9 cellular contexts compared by ENCODE assay signal in the genomic region with DNA sequence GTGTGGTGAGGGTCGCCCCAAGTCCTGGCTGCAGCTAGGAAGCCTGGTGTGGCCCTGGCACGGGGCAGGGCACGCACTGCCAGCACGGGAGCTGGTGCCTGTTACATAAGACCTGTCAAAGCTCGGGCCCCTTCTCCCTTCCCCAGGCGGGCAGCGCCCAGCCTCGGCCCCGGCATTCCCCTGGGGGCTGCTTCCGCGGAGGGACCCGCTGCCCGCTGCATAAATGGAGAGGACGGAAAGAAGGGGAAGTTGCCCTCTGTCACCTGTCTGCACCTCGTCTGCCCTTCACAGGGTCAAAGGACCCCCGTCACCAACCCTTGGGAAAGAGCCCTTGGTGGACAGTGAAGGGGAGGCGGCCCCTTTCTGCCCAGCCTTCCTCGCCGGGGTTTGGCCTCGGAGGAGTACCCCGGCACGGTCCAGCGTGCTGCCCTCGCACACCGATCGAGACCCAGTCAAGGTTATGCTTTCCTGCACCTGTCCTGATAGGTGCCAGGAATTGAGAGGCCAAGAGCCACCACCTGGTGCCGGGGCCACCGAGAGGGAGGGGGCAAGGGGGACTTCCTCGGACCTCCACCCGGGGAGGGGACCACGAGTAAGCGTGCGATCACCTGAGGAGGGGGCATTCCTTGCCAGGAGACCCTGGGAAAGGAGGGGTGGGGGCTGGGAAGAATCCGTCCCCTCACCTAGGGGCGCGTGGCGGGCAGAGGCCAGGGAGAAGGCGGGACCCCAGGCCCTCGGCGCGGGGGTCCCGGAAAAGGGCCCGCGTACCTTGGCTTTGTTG. TPM values are rescaled to one million over a fixed set of nuclear protein-coding genes. Genes with fewer than 3 reads are reported as not detected.
DNase-seq lines count a peak whose midpoint lies in the region; ATAC-seq and TF ChIP-seq lines count a peak whose summit lies in the region.
"Had no signal": no experiment of that assay in that cellular context is flagged by ENCODE, and none has a peak within 500 bp of the region (broad histone marks: within the 10 kb centered on the region; RNA-seq: fewer than 3 reads in every experiment).

No MANE protein-coding gene starts in this region.

- intact Hi-C loops in sigmoid colon (cut with DNase I) = loop anchor here (10.0 kb wide), 1 partner anchor 362 kb away; a partner anchor contains a TSS

- DNase-seq in ELF-1 (ENCODE audit: low read depth, low spot score) = peak; percentile 18
- no peak for DNase-seq in SK-N-MC (ENCODE audit: low read depth, low spot score)
- no peak for DNase-seq in hepatocyte (ENCODE audit: low spot score)
- DNase-seq in sigmoid colon = no peak
- DNase-seq in HFFc6 = no peak
- DNase-seq in pons (ENCODE audit: low spot score) = no peak
- DNase-seq: NK-92 treated with Interleukin-12 subunit alpha and Interleukin-12 subunit beta, amount 100 ng/mL, for 24 hours had no signal

- H3K4me3 ChIP-seq in SK-N-MC = peak overlapping the region; percentile 78
- H3K4me3 ChIP-seq in hepatocyte = peak overlapping the region; percentile 13
- peak overlapping the region; percentile 24 to 60 (median 51) for H3K4me3 ChIP-seq in sigmoid colon

- H3K9me3 Mint-ChIP-seq in HFFc6 = no peaks in the 10 kb centered on the region

- no peaks in the 10 kb centered on the region for H3K79me2 ChIP-seq in hepatocyte

- H3K27ac ChIP-seq in SK-N-MC = no peak overlapping the region
- peak overlapping the region; percentile 81 for H3K27ac ChIP-seq in hepatocyte
- H3K27ac ChIP-seq in sigmoid colon = peak overlapping the region; percentile 68 to 91 (median 76)

- H3K9me2 ChIP-seq in hepatocyte (replicated peaks; ENCODE audit: insufficient read depth) = no peaks in the 10 kb centered on the region

- TF ChIP-seq POLR2A in sigmoid colon (IDR thresholded peaks at IDR 0.05) = no peak

- H3K27me3 Mint-ChIP-seq in HFFc6 (ENCODE audit: insufficient read depth) = peaks cover 8% of the 10 kb centered on the region

- peaks cover 44% of the 10 kb centered on the region for H3K4me1 Mint-ChIP-seq in HFFc6 (ENCODE audit: low read depth)

- ATAC-seq in HG03457 (IDR thresholded peaks at IDR 0.05; ENCODE audit: unreplicated experiment) = no peak
- ATAC-seq in HG02870 (IDR thresholded peaks at IDR 0.05; ENCODE audit: unreplicated experiment) = no peak

- peaks cover 11% of the 10 kb centered on the region; the same call in 1 of the 2 replicates for H3K36me3 ChIP-seq in SK-N-MC (ENCODE audit: insufficient read depth, low read length)
- H3K36me3 ChIP-seq in hepatocyte (replicated peaks; ENCODE audit: insufficient read depth, low read depth) = no peaks in the 10 kb centered on the region
- no peaks in the 10 kb centered on the region for H3K36me3 ChIP-seq in sigmoid colon

- H3K27ac Mint-ChIP-seq in HFFc6 = no peak overlapping the region

- H2AFZ ChIP-seq in hepatocyte = no peak overlapping the region

- H3K4me2 ChIP-seq in hepatocyte = peak overlapping the region; percentile 88

- no peak for TF ChIP-seq EP300 in sigmoid colon (IDR thresholded peaks at IDR 0.05)

- H3K9ac ChIP-seq in SK-N-MC (ENCODE audit: insufficient read length) = peak overlapping the region; percentile 62

- H3K4me1 ChIP-seq in hepatocyte (ENCODE audit: insufficient read depth) = peaks cover 54% of the 10 kb centered on the region
- H3K4me1 ChIP-seq in sigmoid colon = peaks cover 0 to 71% (median 59%) of the 10 kb centered on the region in 4 donors

- 81% methylated on average over 34 of the region's 44 CpGs for WGBS in hepatocyte (ENCODE audit: low lambda C conversion rate, missing lambda C conversion rate)
- WGBS in sigmoid colon, 2 donors = 40 to 50% methylated on average over 44 of the region's 44 CpGs

- H3K4me3 Mint-ChIP-seq in HFFc6 = no peak overlapping the region

- H3K36me3 Mint-ChIP-seq in HFFc6 (ENCODE audit: low read depth) = no peaks in the 10 kb centered on the region; the same call in 1 of the 2 replicates

- TF ChIP-seq CTCF in hepatocyte (IDR thresholded peaks at IDR 0.05; ENCODE audit: poor library complexity) (no peak), sigmoid colon (IDR thresholded peaks at IDR 0.05) (no peak), HFFc6 (IDR thresholded peaks at IDR 0.05) (no peak)

- H3K27me3 ChIP-seq in hepatocyte (no peaks in the 10 kb centered on the region), sigmoid colon (no peaks in the 10 kb centered on the region)

- no peaks in the 10 kb centered on the region for H4K20me1 ChIP-seq in hepatocyte (ENCODE audit: insufficient read depth, poor library complexity, severe bottlenecking)

- H3K9me3 ChIP-seq in SK-N-MC (ENCODE audit: low read depth, low read length) (no peaks in the 10 kb centered on the region), hepatocyte (ENCODE audit: low read depth) (no peaks in the 10 kb centered on the region), sigmoid colon (no peaks in the 10 kb centered on the region)

RNA-seq across cellular contexts. Expression of a gene that starts 16.8 kb away (rescaled TPM):
- total RNA-seq in hepatocyte (0.08 TPM in 1 of 2 replicates, not detected in the other), sigmoid colon (under 1 TPM in 1 of 4 donors, not detected in 3; 0.14 TPM)
- polyA plus RNA-seq in hepatocyte (not detected in 2 replicates), sigmoid colon (not detected)
- not detected for total RNA-seq in HFFc6 (2021; fragmentation: NEBNext Ultra II Directional; extraction: Animal tissue kit (Norgen Biotek cat#: 25700))

RNA-seq across cellular contexts. Expression of a gene that starts 18.2 kb away (rescaled TPM):
- total RNA-seq in hepatocyte (7.3 and 8.1 TPM in 2 replicates), sigmoid colon (1 to 10 TPM in 3 of 4 donors, under 1 TPM in 1; 0.71 to 1.9 (median 1.5) TPM)
- polyA plus RNA-seq in hepatocyte (23.5 and 35.7 TPM in 2 replicates), sigmoid colon (10 to 100 TPM; 11.6 to 13.2 (median 13.0) TPM)
- total RNA-seq in HFFc6 (2021; fragmentation: NEBNext Ultra II Directional; extraction: Animal tissue kit (Norgen Biotek cat#: 25700)) = under 1 TPM; 0.32 to 0.71 (median 0.49) TPM

RNA-seq across cellular contexts. Expression of a gene that starts 22.6 kb away (rescaled TPM):
- 12.5 and 13.7 TPM in 2 replicates for total RNA-seq in hepatocyte
- polyA plus RNA-seq in hepatocyte = 18.0 and 23.6 TPM in 2 replicates
- total RNA-seq in sigmoid colon = 10 to 100 TPM; 23.2 to 35.2 (median 32.4) TPM
- 10 to 100 TPM in 1 of 3 donors, 1 to 10 TPM in 2; 4.9 to 12.5 (median 5.4) TPM for polyA plus RNA-seq in sigmoid colon
- 10 to 100 TPM in 5 of 6 experiments, 1 to 10 TPM in 1; 8.2 to 16.1 (median 15.1) TPM for total RNA-seq in HFFc6 (2021; fragmentation: NEBNext Ultra II Directional; extraction: Animal tissue kit (Norgen Biotek cat#: 25700))

RNA-seq across cellular contexts. Expression of a gene that starts 28.9 kb away (rescaled TPM):
- total RNA-seq in hepatocyte (15.5 and 15.8 TPM in 2 replicates), sigmoid colon (10 to 100 TPM in 3 of 4 donors, 1 to 10 TPM in 1; 9.8 to 18.3 (median 11.8) TPM)
- polyA plus RNA-seq in hepatocyte (35.5 and 46.9 TPM in 2 replicates), sigmoid colon (10 to 100 TPM in 1 of 3 donors, 1 to 10 TPM in 2; 6.2 to 26.1 (median 7.2) TPM)
- total RNA-seq in HFFc6 (2021; fragmentation: NEBNext Ultra II Directional; extraction: Animal tissue kit (Norgen Biotek cat#: 25700)) = 10 to 100 TPM; 48.6 to 63.5 (median 52.7) TPM

RNA-seq across cellular contexts. Expression of a gene that starts 46.3 kb away (rescaled TPM):
- total RNA-seq in hepatocyte = 8.7 and 35.4 TPM in 2 replicates
- polyA plus RNA-seq in hepatocyte = 5.1 and 6.1 TPM in 2 replicates
- 1,000 to 10,000 TPM in 1 of 4 donors, 100 to 1,000 TPM in 3; 628 to 1,033 (median 813) TPM for total RNA-seq in sigmoid colon
- 10 to 100 TPM in 1 of 3 donors, 1 to 10 TPM in 2; 2.1 to 51.5 (median 4.8) TPM for polyA plus RNA-seq in sigmoid colon
- 1 to 10 TPM; 1.8 to 7.7 (median 6.9) TPM for total RNA-seq in HFFc6 (2021; fragmentation: NEBNext Ultra II Directional; extraction: Animal tissue kit (Norgen Biotek cat#: 25700))

Comparison
In these comparisons a context has a peak if more than half of its experiments do, and no peak if none do; other contexts are left out.
1. H3K4me3 ChIP-seq: peak in every context shown above with its lines; median percentile 78 in SK-N-MC; 51 in sigmoid colon; 13 in hepatocyte.